ENCODE assay signal across 12 cellular contexts in the genomic region with DNA sequence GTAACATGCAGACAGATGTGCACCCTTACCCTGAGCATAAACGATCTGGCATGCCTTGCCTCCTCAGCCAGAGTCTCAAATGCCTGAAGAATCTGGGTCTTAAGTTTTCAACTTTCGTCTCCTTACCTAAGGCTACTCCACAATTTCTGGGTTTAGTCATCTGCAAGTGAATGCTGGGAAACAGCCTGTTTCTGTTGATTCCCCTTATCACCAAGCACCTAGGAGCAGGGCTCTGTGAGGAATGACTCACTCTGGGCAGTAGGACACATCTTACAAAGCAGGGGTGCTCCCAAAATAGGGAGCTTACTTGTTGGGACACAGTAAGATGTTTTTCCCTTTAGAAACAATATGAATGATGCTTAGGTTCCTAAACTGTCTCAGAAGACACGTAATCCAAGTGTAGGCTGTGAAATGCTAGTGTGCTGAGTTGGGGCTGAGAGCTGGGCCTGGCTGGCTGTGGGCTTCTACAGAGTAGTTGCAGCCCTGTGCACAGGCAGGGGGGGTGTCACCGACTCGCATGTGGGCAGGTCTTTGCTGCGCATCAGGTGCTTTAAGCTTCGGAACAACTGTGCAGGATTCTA. TPM values are rescaled to one million over a fixed set of nuclear protein-coding genes. Genes with fewer than 3 reads are reported as not detected.
DNase-seq lines count a peak whose midpoint lies in the region; ATAC-seq, FAIRE-seq and TF ChIP-seq lines count a peak whose summit lies in the region.
"Had no signal": no experiment of that assay in that cellular context is flagged by ENCODE, and none has a peak within 500 bp of the region (broad histone marks: within the 10 kb centered on the region; RNA-seq: fewer than 3 reads in every experiment).

No MANE protein-coding gene starts in this region.

- ATAC-seq in Right ventricle myocardium inferior: peak; percentile 30
- no peak for ATAC-seq in HG02870 (IDR thresholded peaks at IDR 0.05; ENCODE audit: unreplicated experiment)
- ATAC-seq: GM23338 had no signal

- no peaks in the 10 kb centered on the region for H3K27me3 ChIP-seq in bronchial epithelial cell (ENCODE audit: control insufficient read depth, insufficient read depth, low read length)
- H3K27me3 ChIP-seq: neural progenitor cell had no signal

- TF ChIP-seq CTCF in bronchial epithelial cell (IDR thresholded peaks at IDR 0.05; ENCODE audit: insufficient read depth, low read length, severe bottlenecking): no peak

- FAIRE-seq in bronchial epithelial cell (lab: Jason Lieb, UNC): no peak

- no peak overlapping the region for H3K4me3 ChIP-seq in bronchial epithelial cell (ENCODE audit: low read depth, low read length)
- H3K4me3 ChIP-seq: GM23338, neural progenitor cell had no signal

- no peaks in the 10 kb centered on the region for H3K36me3 ChIP-seq in bronchial epithelial cell (ENCODE audit: control insufficient read depth, insufficient read depth, low read length)
- H3K36me3 ChIP-seq: neural progenitor cell had no signal

- intact Hi-C loops in Right ventricle myocardium inferior (cut with DNase I): loop anchor here (5.0 kb wide), 3 partner anchors 39 to 1319 kb away; partner anchors contain the start of gene DAP
- intact Hi-C loops in cardiac septum (cut with DNase I): loop anchor here (5.0 kb wide), 2 partner anchors 59 to 284 kb away; partner anchors contain the start of gene DAP

- no peak for DNase-seq in Right ventricle myocardium inferior (ENCODE audit: missing footprints)
- no peak for DNase-seq in cardiac septum (ENCODE audit: low spot score)
- DNase-seq in bronchial epithelial cell (ENCODE audit: low read depth): peak; percentile 89
- peak; percentile 83 for DNase-seq in islet precursor cell
- DNase-seq in D341Med (ENCODE audit: low spot score): no peak
- no peak for DNase-seq in NCI-H69 (lab: John Stamatoyannopoulos, UW)
- DNase-seq in cerebellum (ENCODE audit: low spot score): no peak
- DNase-seq: stimulated activated CD4-positive, alpha-beta T cell treated with anti-CD3 and anti-CD28 coated beads, Interleukin-4, amount 100 ng/mL, for 24 hours; T-helper 9 cell had no signal

RNA-seq across cellular contexts. Expression of gene DAP, which starts 58.0 kb away (rescaled TPM):
- total RNA-seq in Right ventricle myocardium inferior: 18.7 TPM
- total RNA-seq in cardiac septum: 56.2 TPM
- total RNA-seq in bronchial epithelial cell: 10.5 and 11.8 TPM in 2 replicates
- total RNA-seq in cerebellum: 17.4 TPM

Comparison
In these comparisons a context has a peak if more than half of its experiments do, and no peak if none do; other contexts are left out.
1. DNase-seq: peak in bronchial epithelial cell (single experiment) and islet precursor cell (single experiment); none in Right ventricle myocardium inferior (single experiment), cardiac septum (single experiment), D341Med (single experiment), NCI-H69 (single experiment) and cerebellum (single experiment).